In the genomic region with DNA sequence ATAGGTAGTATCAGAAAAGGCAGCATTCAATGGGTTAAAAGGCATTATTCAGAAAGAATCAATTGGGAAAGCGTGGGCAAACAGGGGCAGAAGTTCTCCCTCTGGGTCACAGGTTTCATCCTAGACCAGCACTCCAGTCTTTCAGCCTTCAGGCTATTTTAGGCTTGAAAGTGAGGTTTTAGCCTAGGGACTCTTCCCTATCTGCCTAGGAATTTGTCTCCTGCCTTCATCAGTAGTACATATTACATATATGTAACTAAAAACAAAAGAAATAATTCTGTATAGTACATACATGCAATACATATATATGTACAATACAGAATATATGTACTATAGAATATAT, we compare ENCODE assay signal across 17 cellular contexts. TPM values are rescaled to one million over a fixed set of nuclear protein-coding genes. Genes with fewer than 3 reads are reported as not detected.
DNase-seq lines count a peak whose midpoint lies in the region; ATAC-seq and TF ChIP-seq lines count a peak whose summit lies in the region.
"Had no signal": no experiment of that assay in that cellular context is flagged by ENCODE, and none has a peak within 500 bp of the region (broad histone marks: within the 10 kb centered on the region; RNA-seq: fewer than 3 reads in every experiment).

No MANE protein-coding gene starts in this region.

- H4K20me1 ChIP-seq in mammary epithelial cell (ENCODE audit: insufficient read depth, low read length) (no peaks in the 10 kb centered on the region), OCI-LY3 (ENCODE audit: insufficient read depth, low read length) (no peaks in the 10 kb centered on the region)

- 33% methylated on average over 1 of the region's 1 CpG for WGBS in mammary epithelial cell (ENCODE audit: low coverage, missing lambda C conversion rate)

- TF ChIP-seq CTCF in mammary epithelial cell (conservative IDR thresholded peaks at IDR 0.05 in 1 of 2, IDR thresholded peaks at IDR 0.05 in 1 of 2; ENCODE audit: extremely low read depth in 1 of 2, insufficient read depth in 1 of 2, low read depth in 1 of 2, low read length in 2 of 2) (no peak), breast epithelium (IDR thresholded peaks at IDR 0.05) (no peak), OCI-LY3 (IDR thresholded peaks at IDR 0.05; ENCODE audit: low read depth, low read length) (no peak)

- H2AFZ ChIP-seq in mammary epithelial cell (ENCODE audit: low read depth, low read length) (peak overlapping the region; percentile 50), OCI-LY3 (ENCODE audit: low read depth, low read length) (no peak overlapping the region)

- H3K36me3 Mint-ChIP-seq in central memory CD8-positive, alpha-beta T cell (ENCODE audit: insufficient read depth) = no peaks in the 10 kb centered on the region

- BruUV-seq in mammary epithelial cell (replicated peaks; lab: Mats Ljungman, UMichigan) = no TSS peak

- H3K27me3 ChIP-seq in mammary epithelial cell (ENCODE audit: insufficient read depth, low read length) (no peaks in the 10 kb centered on the region), breast epithelium (no peaks in the 10 kb centered on the region), OCI-LY3 (ENCODE audit: low read depth, low read length) (peaks cover 7% of the 10 kb centered on the region; the same call in 1 of the 2 replicates)
- H3K27me3 ChIP-seq: neutrophil, right atrium auricular region had no signal

- H3K9ac ChIP-seq in mammary epithelial cell (ENCODE audit: insufficient read depth, low read length) = no peak overlapping the region
- no peak overlapping the region for H3K9ac ChIP-seq in OCI-LY3 (ENCODE audit: low read length)

- dilution Hi-C loops in mammary epithelial cell (cut with HindIII; ENCODE audit: low sequenced_read_pairs) = no loop called here

- H3K4me1 Mint-ChIP-seq in central memory CD8-positive, alpha-beta T cell = peaks cover 18% of the 10 kb centered on the region

- in situ Hi-C loops in mammary epithelial cell (cut with MboI; ENCODE audit: low sequenced_read_pairs in 2 of 2) = no loop called here

- H3K27ac ChIP-seq in mammary epithelial cell (ENCODE audit: insufficient read depth, low read depth, low read length) (no peak overlapping the region), breast epithelium (no peak overlapping the region), OCI-LY3 (ENCODE audit: low read length) (no peak overlapping the region)
- H3K27ac ChIP-seq: neutrophil, right atrium auricular region had no signal

- H3K9me3 ChIP-seq in mammary epithelial cell (replicated peaks; ENCODE audit: insufficient read depth, low read length) = peaks cover 9% of the 10 kb centered on the region
- peaks cover 5 to 19% of the 10 kb centered on the region in 2 donors for H3K9me3 ChIP-seq in breast epithelium
- H3K9me3 ChIP-seq in OCI-LY3 (ENCODE audit: insufficient read depth, low read length) = peaks cover 24% of the 10 kb centered on the region; the same call in 1 of the 2 replicates
- H3K9me3 ChIP-seq: neutrophil had no signal

- intact Hi-C loops in mammary epithelial cell (cut with micrococcal nuclease) (no loop called here), breast epithelium (cut with DNase I; ENCODE audit: low total_unique reads) (no loop called here)

- H3K4me2 ChIP-seq in mammary epithelial cell (ENCODE audit: insufficient read depth, low read depth, low read length) (no peak overlapping the region), OCI-LY3 (ENCODE audit: low read length) (peak overlapping the region; percentile 35; the same call in 1 of the 2 replicates)

- H3K9me3 Mint-ChIP-seq in central memory CD8-positive, alpha-beta T cell = peaks cover 4% of the 10 kb centered on the region

- no peak for ATAC-seq in central memory CD8-positive, alpha-beta T cell (replicated peaks; ENCODE audit: extremely low read depth, poor library complexity, severe bottlenecking)
- ATAC-seq: Right ventricle myocardium inferior had no signal

- no peak overlapping the region for H3K4me3 ChIP-seq in mammary epithelial cell (replicated peaks in 1 of 3; ENCODE audit: insufficient read depth in 1 of 3, low read depth in 2 of 3, low read length in 3 of 3)
- H3K4me3 ChIP-seq in breast epithelium = no peak overlapping the region
- no peak overlapping the region for H3K4me3 ChIP-seq in OCI-LY3 (ENCODE audit: low read length)
- H3K4me3 ChIP-seq: right atrium auricular region had no signal

- peak overlapping the region; percentile 79 for H3K4me3 Mint-ChIP-seq in central memory CD8-positive, alpha-beta T cell

- CTCF ChIA-PET in mammary epithelial cell (lab: Charles Lee; ENCODE audit: low non-redundant PET) = no interaction called here

- H3K4me1 ChIP-seq in mammary epithelial cell (ENCODE audit: insufficient read depth, low read length) (no peaks in the 10 kb centered on the region), breast epithelium (no peaks in the 10 kb centered on the region), OCI-LY3 (ENCODE audit: low read length) (peaks cover 6% of the 10 kb centered on the region; the same call in 1 of the 2 replicates)
- H3K4me1 ChIP-seq: right atrium auricular region had no signal

- TF ChIP-seq POLR2A in breast epithelium (IDR thresholded peaks at IDR 0.05) = no peak

- H3K27me3 Mint-ChIP-seq in central memory CD8-positive, alpha-beta T cell = no peaks in the 10 kb centered on the region

- H3K79me2 ChIP-seq in mammary epithelial cell (ENCODE audit: insufficient read depth, low read length) = no peaks in the 10 kb centered on the region
- no peaks in the 10 kb centered on the region for H3K79me2 ChIP-seq in OCI-LY3 (ENCODE audit: low read length)

- no peaks in the 10 kb centered on the region for H3K36me3 ChIP-seq in mammary epithelial cell (ENCODE audit: insufficient read depth, low read length)
- no peaks in the 10 kb centered on the region for H3K36me3 ChIP-seq in breast epithelium
- H3K36me3 ChIP-seq in OCI-LY3 (replicated peaks; ENCODE audit: low read depth, low read length) = peaks cover 4% of the 10 kb centered on the region
- H3K36me3 ChIP-seq: neutrophil, right atrium auricular region had no signal

- H3K27ac Mint-ChIP-seq in central memory CD8-positive, alpha-beta T cell (ENCODE audit: low read depth) = peak overlapping the region; percentile 97

- DNase-seq in mammary epithelial cell (no peak), breast epithelium (ENCODE audit: low spot score in 2 of 2) (no peak), NCI-H1092 (lab: John Stamatoyannopoulos, UW) (no peak), inferior parietal cortex (ENCODE audit: extremely low spot score) (no peak), islet precursor cell (no peak)
- DNase-seq in central memory CD8-positive, alpha-beta T cell (ENCODE audit: low spot score in 2 of 2) = no peak
- DNase-seq: aorta; hippocampal formation; kidney glomerular epithelial cell; midbrain; NCI-H1436 treated with DMSO at 0.1 percent for 48 hours; NCI-H446 treated with DMSO at 0.1 percent for 48 hours; stimulated activated CD4-positive, alpha-beta T cell treated with anti-CD3 and anti-CD28 coated beads, Interleukin-15, amount 100 ng/mL, for 24 hours had no signal

RNA-seq across cellular contexts. Expression of gene PCNX1, which starts 34.6 kb away (rescaled TPM):
- total RNA-seq in mammary epithelial cell (100 to 1,000 TPM in 1 of 2 donors, 10 to 100 TPM in 1; 67.9 to 112 TPM), breast epithelium (100 to 1,000 TPM in 1 of 3 donors, 10 to 100 TPM in 2; 61.8 to 105 (median 92.5) TPM)
- polyA plus RNA-seq in mammary epithelial cell = 33.9 TPM
- 147 TPM for polyA minus RNA-seq in mammary epithelial cell
